8 cellular contexts compared by ENCODE assay signal in the genomic region with DNA sequence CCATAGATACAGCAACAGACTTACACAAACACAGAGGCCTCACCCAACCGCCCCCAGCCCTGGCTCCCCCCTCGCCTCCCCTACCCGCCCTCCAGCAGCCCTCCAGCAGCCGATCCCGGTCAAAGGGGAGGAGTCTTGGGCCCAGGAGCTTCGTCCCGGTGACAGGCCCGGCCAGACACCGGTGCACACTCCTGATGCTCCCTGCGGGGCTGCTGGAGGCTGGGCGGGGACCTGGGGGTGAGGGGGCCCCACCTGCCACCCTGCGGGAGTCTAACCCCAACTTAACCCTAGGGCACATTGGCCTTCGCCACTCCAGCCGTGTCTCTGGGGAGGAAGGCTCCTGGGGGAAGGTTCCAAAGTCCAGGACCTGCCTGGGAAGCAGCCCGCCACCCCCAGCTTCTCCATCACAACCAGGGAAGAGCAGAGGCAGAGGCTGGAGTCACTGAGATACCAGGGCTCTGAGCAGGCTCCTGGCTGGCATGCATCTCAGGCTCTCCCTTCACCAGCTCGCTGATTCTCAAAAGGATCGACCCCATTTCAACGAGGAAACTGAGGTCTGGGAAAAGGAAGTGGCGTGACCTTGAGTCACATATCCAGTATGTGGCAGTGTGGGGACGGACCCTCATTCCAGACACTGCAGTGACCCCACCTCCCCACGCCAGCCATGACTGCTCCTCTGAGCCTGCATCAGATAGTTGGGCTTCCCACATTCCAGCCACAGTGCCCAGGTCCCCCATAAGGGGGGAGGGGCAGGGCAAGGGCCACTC. TPM values are rescaled to one million over a fixed set of nuclear protein-coding genes. Genes with fewer than 3 reads are reported as not detected.
DNase-seq lines count a peak whose midpoint lies in the region; ATAC-seq, FAIRE-seq and TF ChIP-seq lines count a peak whose summit lies in the region.

No MANE protein-coding gene starts in this region.

- DNase-seq in SJCRH30 (peak; percentile 40 to 42), epithelial cell of esophagus (ENCODE audit: low read depth) (peak; percentile 68), neural progenitor cell (ENCODE audit: low spot score) (peak; percentile 55), NCI-H524 treated with DMSO at 0.1 percent for 48 hours (lab: John Stamatoyannopoulos, UW) (no peak), D721Med (ENCODE audit: insufficient read length, low spot score) (no peak)

- peak overlapping the region; percentile 26; the same call in 1 of the 2 replicates for H3K4me3 ChIP-seq in DOHH2 (ENCODE audit: low read length)
- peak overlapping the region; percentile 56 for H3K4me3 ChIP-seq in SJCRH30
- H3K4me3 ChIP-seq in epithelial cell of esophagus (ENCODE audit: low read length): peak overlapping the region; percentile 47
- H3K4me3 ChIP-seq in neural progenitor cell: peak overlapping the region; percentile 36

- H3K36me3 Mint-ChIP-seq in neural progenitor cell: peaks cover 3% of the 10 kb centered on the region

- TF ChIP-seq CTCF in DOHH2 (IDR thresholded peaks at IDR 0.05; ENCODE audit: low read depth, low read length, poor library complexity, severe bottlenecking) (no peak), epithelial cell of esophagus (IDR thresholded peaks at IDR 0.05; ENCODE audit: insufficient read depth, low read depth, low read length, missing control alignments) (no peak), neural progenitor cell (IDR thresholded peaks at IDR 0.05) (no peak), D721Med (IDR thresholded peaks at IDR 0.05; ENCODE audit: insufficient read depth, missing control alignments) (no peak)

- peaks cover 79% of the 10 kb centered on the region for H3K4me1 Mint-ChIP-seq in neural progenitor cell

- H3K36me3 ChIP-seq in DOHH2 (ENCODE audit: control insufficient read depth, low read length): 0 out of 2 replicates have a peak, but pooled peaks cover 3% of the 10 kb centered on the region
- H3K36me3 ChIP-seq in SJCRH30: no peaks in the 10 kb centered on the region
- H3K36me3 ChIP-seq in neural progenitor cell: peaks cover 2% of the 10 kb centered on the region

- H3K79me2 ChIP-seq in DOHH2 (ENCODE audit: control insufficient read depth, low read length) (peaks cover 32% of the 10 kb centered on the region), neural progenitor cell (ENCODE audit: low read depth) (peaks cover 91% of the 10 kb centered on the region)

- H3K27me3 ChIP-seq in DOHH2 (ENCODE audit: control insufficient read depth, low read length) (no peaks in the 10 kb centered on the region), SJCRH30 (no peaks in the 10 kb centered on the region), neural progenitor cell (no peaks in the 10 kb centered on the region)

- ATAC-seq in GM19455 (IDR thresholded peaks at IDR 0.05; ENCODE audit: unreplicated experiment) (no peak), HG03521 (IDR thresholded peaks at IDR 0.05; ENCODE audit: unreplicated experiment) (no peak)

- H3K9me3 Mint-ChIP-seq in neural progenitor cell: no peaks in the 10 kb centered on the region

- H3K4me1 ChIP-seq in DOHH2 (ENCODE audit: control insufficient read depth, low read length) (peaks cover 90% of the 10 kb centered on the region), SJCRH30 (peaks cover 70% of the 10 kb centered on the region), neural progenitor cell (peaks cover 88% of the 10 kb centered on the region)

- no peak for FAIRE-seq in D721Med (lab: Jason Lieb, UNC)

- H3K4me2 ChIP-seq in DOHH2 (ENCODE audit: low read length): peak overlapping the region; percentile 91
- peak overlapping the region; percentile 68 for H3K4me2 ChIP-seq in neural progenitor cell

- H3K27me3 Mint-ChIP-seq in neural progenitor cell (ENCODE audit: insufficient read depth, low read depth): peaks cover 3% of the 10 kb centered on the region

- peak overlapping the region; percentile 94 for H3K27ac Mint-ChIP-seq in neural progenitor cell

- H3K27ac ChIP-seq in DOHH2 (ENCODE audit: low read depth, low read length): peak overlapping the region; percentile 54; the same call in 1 of the 2 replicates
- H3K27ac ChIP-seq in SJCRH30: peak overlapping the region; percentile 92
- peak overlapping the region; percentile 87 for H3K27ac ChIP-seq in neural progenitor cell

- peak overlapping the region; percentile 77 for H3K4me3 Mint-ChIP-seq in neural progenitor cell

- peaks cover 15% of the 10 kb centered on the region for H3F3A ChIP-seq in DOHH2 (ENCODE audit: control insufficient read depth, insufficient read depth)
- H3F3A ChIP-seq in neural progenitor cell (ENCODE audit: low read depth): peaks cover 70% of the 10 kb centered on the region

- no peaks in the 10 kb centered on the region for H3K9me2 ChIP-seq in DOHH2 (replicated peaks; ENCODE audit: control insufficient read depth, low read length)

- H3K9ac ChIP-seq in neural progenitor cell: no peak overlapping the region

- no peak overlapping the region for H2AFZ ChIP-seq in neural progenitor cell (replicated peaks)

- H3K9me3 ChIP-seq in DOHH2 (ENCODE audit: control insufficient read depth, insufficient read depth, low read length) (no peaks in the 10 kb centered on the region), SJCRH30 (replicated peaks) (no peaks in the 10 kb centered on the region), neural progenitor cell (ENCODE audit: low read depth) (no peaks in the 10 kb centered on the region)

- H4K20me1 ChIP-seq in DOHH2 (ENCODE audit: control insufficient read depth, insufficient read depth, low read depth, low read length): no peaks in the 10 kb centered on the region
- peaks cover 57% of the 10 kb centered on the region for H4K20me1 ChIP-seq in neural progenitor cell (ENCODE audit: low read depth)

RNA-seq across cellular contexts. Expression of a gene that starts 14.4 kb away (rescaled TPM):
- total RNA-seq in SJCRH30 (2014; rRNA removed; shearing (Covaris generic)): 2.2 and 4.3 TPM in 2 replicates
- total RNA-seq in neural progenitor cell (ENCODE audit: low replicate concordance): 3.0 and 7.2 TPM in 2 replicates

RNA-seq across cellular contexts. Expression of a gene that starts 27.6 kb away (rescaled TPM):
- total RNA-seq in SJCRH30 (2014; rRNA removed; shearing (Covaris generic)): not detected in 2 replicates
- total RNA-seq in neural progenitor cell (ENCODE audit: low replicate concordance): not detected in 2 replicates

RNA-seq across cellular contexts. Expression of a gene that starts 44.8 kb away (rescaled TPM):
- not detected in 2 replicates for total RNA-seq in SJCRH30 (2014; rRNA removed; shearing (Covaris generic))
- 0.43 TPM in 1 of 2 replicates, not detected in the other for total RNA-seq in neural progenitor cell (ENCODE audit: low replicate concordance)

Comparison
In these comparisons a context has a peak if more than half of its experiments do, and no peak if none do; other contexts are left out.
1. DNase-seq: peak in SJCRH30 (2 of 2), epithelial cell of esophagus (single experiment) and neural progenitor cell (single experiment); none in NCI-H524 treated with DMSO at 0.1 percent for 48 hours (single experiment) and D721Med (single experiment).
2. Peak in every context shown above with its lines, with median percentiles within 50 percentile points of each other: H3K27ac ChIP-seq and H3K4me3 ChIP-seq.